8 cellular contexts compared by ENCODE assay signal in genomic region chr20:36591854-36592641, GRCh38. TPM values are rescaled to one million over a fixed set of nuclear protein-coding genes. Genes with fewer than 3 reads are reported as not detected.
A peak's percentile ranks its signal among the peaks of the same experiment; 100 is the strongest.
DNase-seq lines count a peak whose midpoint lies in the region; ATAC-seq and TF ChIP-seq lines count a peak whose summit lies in the region.

No MANE protein-coding gene starts in this region.

- no peak overlapping the region for H3K4me3 ChIP-seq in Jurkat, Clone E6-1 (ENCODE audit: low read length)
- H3K4me3 ChIP-seq in epithelial cell of esophagus (ENCODE audit: low read length) = no peak overlapping the region

- ATAC-seq in HG03175 (IDR thresholded peaks at IDR 0.05; ENCODE audit: unreplicated experiment) = no peak
- ATAC-seq in HG02610 (IDR thresholded peaks at IDR 0.05; ENCODE audit: unreplicated experiment) = no peak

- TF ChIP-seq CTCF in epithelial cell of esophagus (IDR thresholded peaks at IDR 0.05; ENCODE audit: insufficient read depth, low read depth, low read length, missing control alignments) = peak; percentile 60

- DNase-seq in Ammon's horn (ENCODE audit: low spot score) (peak; percentile 66), epithelial cell of esophagus (ENCODE audit: low read depth) (peak; percentile 52), retina (peak; percentile 29), kidney glomerular epithelial cell (lab: John Stamatoyannopoulos, UW) (no peak)
- peak; percentile 60 for DNase-seq in Jurkat, Clone E6-1 (ENCODE audit: low read depth, low spot score)
- DNase-seq in activated CD4-positive, alpha-beta T cell treated with anti-CD3 and anti-CD28 coated beads, Interleukin-2, amount 50 U/mL, for 4 hours = peak; percentile 59 to 68

RNA-seq across cellular contexts. Expression of gene RAB5IF, which starts 13.5 kb away (rescaled TPM):
- 101 TPM for polyA plus RNA-seq in Jurkat, Clone E6-1 (2012; ENCODE audit: insufficient read depth, insufficient read length)

RNA-seq across cellular contexts. Expression of gene TGIF2, which starts 18.7 kb away (rescaled TPM):
- polyA plus RNA-seq in Jurkat, Clone E6-1 (2012; ENCODE audit: insufficient read depth, insufficient read length) = 9.4 TPM

RNA-seq across cellular contexts. Expression of gene MYL9, which starts 50.7 kb away (rescaled TPM):
- not detected for polyA plus RNA-seq in Jurkat, Clone E6-1 (2012; ENCODE audit: insufficient read depth, insufficient read length)

RNA-seq across cellular contexts. Expression of gene SLA2, which starts 53.9 kb away (rescaled TPM):
- polyA plus RNA-seq in Jurkat, Clone E6-1 (2012; ENCODE audit: insufficient read depth, insufficient read length) = 55.6 TPM
